29 cellular contexts compared by ENCODE assay signal in the genomic region with DNA sequence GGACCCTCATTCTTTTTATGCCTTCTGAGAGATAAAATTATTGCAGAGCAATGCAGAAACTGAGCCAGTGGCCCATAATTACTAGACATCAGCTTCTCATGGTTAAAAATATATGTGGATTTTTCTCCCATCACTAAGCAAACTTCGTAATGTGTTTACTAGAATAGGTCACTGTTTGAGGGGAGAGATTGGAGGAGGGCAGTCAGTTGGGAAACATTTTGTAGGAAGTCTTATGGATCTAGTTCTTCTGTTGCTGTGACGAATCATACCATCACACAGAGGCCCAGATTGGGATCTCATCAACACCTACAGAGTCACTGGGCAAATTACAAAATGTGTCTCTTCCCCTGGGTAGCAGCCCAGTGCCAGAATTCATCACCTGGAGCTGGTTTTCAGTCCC.
DNase-seq lines count a peak whose midpoint lies in the region; ATAC-seq, FAIRE-seq and TF ChIP-seq lines count a peak whose summit lies in the region.
"Had no signal": no experiment of that assay in that cellular context is flagged by ENCODE, and none has a peak within 500 bp of the region (broad histone marks: within the 10 kb centered on the region; RNA-seq: fewer than 3 reads in every experiment).

No MANE protein-coding gene starts in this region.

- 93 to 100% methylated on average over 1 to 2 of the region's 2 CpGs for WGBS in endodermal cell (ENCODE audit: insufficient coverage in 1 of 2, insufficient read length in 1 of 2), 2 experiments

- peaks cover 27% of the 10 kb centered on the region for H3K9me3 Mint-ChIP-seq in endodermal cell

- DNase-seq in AG10803 (ENCODE audit: low read depth) (peak; percentile 5), HCEC 1CT (peak; percentile 29), bronchial epithelial cell (ENCODE audit: low read depth) (peak; percentile 8), left lobe of liver (ENCODE audit: low spot score) (no peak), CD1c-positive myeloid dendritic cell (ENCODE audit: extremely low spot score) (no peak), D721Med (ENCODE audit: insufficient read length, low spot score) (no peak), endodermal cell (no peak)
- no peak for DNase-seq in activated CD4-positive, alpha-beta T cell treated with anti-CD3 and anti-CD28 coated beads, Interleukin-2, amount 50 U/mL, for 48 hours
- DNase-seq: BE2C; CD4-positive, alpha-beta memory T cell; COR-L47; DMS 273 treated with DMSO at 0.1 percent for 48 hours; DMS79; EL; GDM1; H9; NCI-H1048; NCI-H1417; NCI-H1694 treated with DMSO at 0.1 percent for 48 hours; NCI-H2081; NCI-H2171; NCI-H226; NCI-H510A; PC-3; SK-N-SH; SW 1271 had no signal

- no peak overlapping the region for H3K27ac ChIP-seq in endodermal cell (ENCODE audit: low read depth, low read length)
- H3K27ac ChIP-seq: HL-60 had no signal

- H3K27ac Mint-ChIP-seq in endodermal cell = no peak overlapping the region
- H3K27ac Mint-ChIP-seq: GM23338, H9 had no signal

- no peaks in the 10 kb centered on the region for H3K27me3 Mint-ChIP-seq in endodermal cell (ENCODE audit: insufficient read depth)
- H3K27me3 Mint-ChIP-seq: CD4-positive, alpha-beta memory T cell had no signal

- H3K4me1 Mint-ChIP-seq in endodermal cell = no peaks in the 10 kb centered on the region
- H3K4me1 Mint-ChIP-seq: GM23338 had no signal

- TF ChIP-seq CTCF in AG10803 (conservative IDR thresholded peaks at IDR 0.05; ENCODE audit: low read length) = no peak
- no peak for TF ChIP-seq CTCF in bronchial epithelial cell (IDR thresholded peaks at IDR 0.05; ENCODE audit: insufficient read depth, low read length, severe bottlenecking)
- TF ChIP-seq CTCF in D721Med (IDR thresholded peaks at IDR 0.05; ENCODE audit: insufficient read depth, missing control alignments) = no peak
- no peak for TF ChIP-seq CTCF in endodermal cell (conservative IDR thresholded peaks at IDR 0.05)

- FAIRE-seq in bronchial epithelial cell (lab: Jason Lieb, UNC) (no peak), D721Med (lab: Jason Lieb, UNC) (no peak)
- FAIRE-seq: GM12878 had no signal

- peak; percentile 15 for ATAC-seq in left lobe of liver
- ATAC-seq: GM12878, GM23338, PC-3 had no signal

- H3K27me3 ChIP-seq in bronchial epithelial cell (ENCODE audit: control insufficient read depth, insufficient read depth, low read length) (no peaks in the 10 kb centered on the region), endodermal cell (ENCODE audit: control insufficient read depth, insufficient read depth, low read length, poor library complexity, severe bottlenecking) (no peaks in the 10 kb centered on the region)
- H3K27me3 ChIP-seq: BE2C had no signal

- H3K36me3 ChIP-seq in bronchial epithelial cell (ENCODE audit: control insufficient read depth, insufficient read depth, low read length) (peaks cover 3% of the 10 kb centered on the region), endodermal cell (ENCODE audit: control insufficient read depth, insufficient read depth, low read length) (no peaks in the 10 kb centered on the region)
- H3K36me3 ChIP-seq: BE2C had no signal

- H3K4me1 ChIP-seq in endodermal cell (ENCODE audit: control insufficient read depth, insufficient read depth, low read length) = no peaks in the 10 kb centered on the region
- H3K4me1 ChIP-seq: BE2C had no signal

- H3K9ac ChIP-seq in endodermal cell (ENCODE audit: extremely low read depth, low read length, poor library complexity, severe bottlenecking) = no peak overlapping the region
- H3K9ac ChIP-seq: SK-N-SH had no signal

- H3K9me3 ChIP-seq in endodermal cell (ENCODE audit: control insufficient read depth, low read length) = peaks cover 13% of the 10 kb centered on the region
- H3K9me3 ChIP-seq: BE2C had no signal

- no peak overlapping the region for H3K4me3 Mint-ChIP-seq in endodermal cell
- H3K4me3 Mint-ChIP-seq: CD4-positive, alpha-beta memory T cell; GM23338; H9 had no signal

- H3K4me3 ChIP-seq in AG10803 (ENCODE audit: low read length) = no peak overlapping the region
- H3K4me3 ChIP-seq in bronchial epithelial cell (ENCODE audit: low read depth, low read length) = no peak overlapping the region
- no peak overlapping the region for H3K4me3 ChIP-seq in endodermal cell (ENCODE audit: low read length)
- H3K4me3 ChIP-seq: GM12878, GM23338 had no signal

- H3K36me3 Mint-ChIP-seq in endodermal cell (ENCODE audit: low read depth) = peaks cover 6% of the 10 kb centered on the region

Comparison
In these comparisons a context has a peak if more than half of its experiments do, and no peak if none do; other contexts are left out.
1. DNase-seq: peak in AG10803 (single experiment), HCEC 1CT (single experiment) and bronchial epithelial cell (single experiment); none in left lobe of liver (single experiment), CD1c-positive myeloid dendritic cell (single experiment), D721Med (single experiment), endodermal cell (single experiment) and activated CD4-positive, alpha-beta T cell treated with anti-CD3 and anti-CD28 coated beads, Interleukin-2, amount 50 U/mL, for 48 hours (0 of 2).